ENCODE assay signal across 8 cellular contexts in the genomic region with DNA sequence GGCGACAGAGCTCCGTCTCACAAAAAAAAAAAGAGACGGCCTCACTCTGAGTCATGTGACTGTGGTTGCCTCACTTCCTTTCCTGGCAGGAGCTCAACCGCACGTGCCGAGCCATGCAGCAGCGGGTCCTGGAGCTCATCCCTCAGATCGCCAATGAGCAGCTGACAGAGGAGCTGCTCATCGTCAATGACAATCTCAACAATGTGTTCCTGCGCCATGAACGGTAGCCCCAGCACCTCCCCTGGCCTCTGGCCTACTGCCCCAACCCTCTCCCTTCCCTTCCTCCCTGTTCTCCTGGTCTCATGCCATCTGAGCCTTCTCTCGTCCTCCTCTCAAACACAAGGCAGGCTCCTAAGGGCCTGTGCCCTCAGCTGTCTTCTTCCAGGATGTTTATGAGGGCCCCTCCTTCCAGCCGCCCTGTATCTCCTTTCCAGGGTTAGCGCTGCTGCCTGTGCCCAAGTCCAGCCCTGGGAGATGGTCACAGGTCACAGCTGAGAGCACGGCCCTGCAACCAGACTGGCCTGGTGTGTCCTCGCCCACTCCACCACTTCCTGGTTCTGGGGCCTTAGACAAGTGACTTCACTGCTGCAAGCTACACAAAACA. TPM values are rescaled to one million over a fixed set of nuclear protein-coding genes. Genes with fewer than 3 reads are reported as not detected.
DNase-seq lines count a peak whose midpoint lies in the region; ATAC-seq and TF ChIP-seq lines count a peak whose summit lies in the region.

No MANE protein-coding gene starts in this region.

- H3K9me3 Mint-ChIP-seq in CD14-positive monocyte: no peaks in the 10 kb centered on the region

- TF ChIP-seq POLR2A in Peyer's patch (IDR thresholded peaks at IDR 0.05): no peak

- no peak for ATAC-seq in HG02852 (IDR thresholded peaks at IDR 0.05; ENCODE audit: unreplicated experiment)

- H3K4me1 ChIP-seq in Peyer's patch (peaks cover 0 to 11% (median 2%) of the 10 kb centered on the region in 4 donors), left ventricle myocardium inferior (peaks cover 77% of the 10 kb centered on the region)

- peaks cover 91 to 99% of the 10 kb centered on the region in 2 donors for H3K36me3 Mint-ChIP-seq in CD14-positive monocyte

- H3K27ac ChIP-seq in Peyer's patch: peak overlapping the region; percentile 38 to 77 (median 66)
- H3K27ac ChIP-seq in left ventricle myocardium inferior (replicated peaks): peak overlapping the region; percentile 75

- TF ChIP-seq CTCF in CD14-positive monocyte (IDR thresholded peaks at IDR 0.05): no peak
- TF ChIP-seq CTCF in Peyer's patch (IDR thresholded peaks at IDR 0.05): no peak
- TF ChIP-seq CTCF in left ventricle myocardium inferior (IDR thresholded peaks at IDR 0.05; ENCODE audit: borderline replicate concordance): no peak

- H3K27me3 ChIP-seq in Peyer's patch (no peaks in the 10 kb centered on the region), left ventricle myocardium inferior (ENCODE audit: low read depth) (no peaks in the 10 kb centered on the region)

- intact Hi-C loops in CD14-positive monocyte (cut with micrococcal nuclease): loop anchor here (1.0 to 5.0 kb wide), 3 partner anchors 29 to 47 kb away; partner anchors contain the start of gene TOM1 (in 1 of the 2)
- intact Hi-C loops in left ventricle myocardium inferior (cut with micrococcal nuclease): no loop called here

- H3K4me3 ChIP-seq in Peyer's patch (no peak overlapping the region), left ventricle myocardium inferior (no peak overlapping the region)

- peak overlapping the region; percentile 56 to 71 for H3K4me3 Mint-ChIP-seq in CD14-positive monocyte

- H3K9me3 ChIP-seq in Peyer's patch: no peaks in the 10 kb centered on the region
- no peaks in the 10 kb centered on the region for H3K9me3 ChIP-seq in left ventricle myocardium inferior (replicated peaks)

- H3K4me1 Mint-ChIP-seq in CD14-positive monocyte: peaks cover 62% of the 10 kb centered on the region

- H3K36me3 ChIP-seq in Peyer's patch: peaks cover 0 to 94% (median 0%) of the 10 kb centered on the region in 3 donors
- H3K36me3 ChIP-seq in left ventricle myocardium inferior: peaks cover 84% of the 10 kb centered on the region

- H3K27me3 Mint-ChIP-seq in CD14-positive monocyte (ENCODE audit: low read depth in 3 of 3): peaks cover 0 to 2% (median 1%) of the 10 kb centered on the region in 3 donors

- peak overlapping the region; percentile 98 to 100 (median 99) for H3K27ac Mint-ChIP-seq in CD14-positive monocyte

- DNase-seq in CD14-positive monocyte (ENCODE audit: low spot score) (peak; percentile 97), Peyer's patch (peak in 2 of 3 donors; percentile 79 to 89), left ventricle myocardium inferior (peak; percentile 90), NCI-H187 (lab: John Stamatoyannopoulos, UW) (no peak), NCI-H1436 (lab: John Stamatoyannopoulos, UW) (no peak)
- peak; percentile 36 for DNase-seq in activated T-helper 9 cell treated with anti-CD3 and anti-CD28 coated beads, Interleukin-2, amount 50 U/mL, for 16 hours (ENCODE audit: low read depth)
- peak in 2 of 3 donors; percentile 57 to 58 for DNase-seq in stimulated activated CD4-positive, alpha-beta T cell treated with anti-CD3 and anti-CD28 coated beads, Interleukin-12 subunit alpha, Interleukin-12 subunit beta, amount 100 ng/mL, for 48 hours (ENCODE audit: low read depth in 2 of 3, low spot score in 1 of 3)

RNA-seq across cellular contexts. Expression of gene TOM1, which starts 30.7 kb away (rescaled TPM):
- 100 to 1,000 TPM in 1 of 2 donors, 10 to 100 TPM in 1; 80.5 to 120 TPM for polyA plus RNA-seq in CD14-positive monocyte
- total RNA-seq in Peyer's patch (100 to 1,000 TPM in 3 of 4 donors, 10 to 100 TPM in 1; 96.6 to 175 (median 129) TPM), left ventricle myocardium inferior (68.0 TPM)

RNA-seq across cellular contexts. Expression of gene HMOX1, which starts 50.5 kb away (rescaled TPM):
- polyA plus RNA-seq in CD14-positive monocyte: 100 to 1,000 TPM; 180 to 233 TPM
- total RNA-seq in Peyer's patch: 10 to 100 TPM; 27.2 to 64.5 (median 46.7) TPM
- total RNA-seq in left ventricle myocardium inferior: 4.8 TPM

Comparison
In these comparisons a context has a peak if more than half of its experiments do, and no peak if none do; other contexts are left out.
1. DNase-seq: peak in CD14-positive monocyte (single experiment), Peyer's patch (2 of 3), activated T-helper 9 cell treated with anti-CD3 and anti-CD28 coated beads, Interleukin-2, amount 50 U/mL, for 16 hours (single experiment), left ventricle myocardium inferior (single experiment) and stimulated activated CD4-positive, alpha-beta T cell treated with anti-CD3 and anti-CD28 coated beads, Interleukin-12 subunit alpha, Interleukin-12 subunit beta, amount 100 ng/mL, for 48 hours (2 of 3); none in NCI-H187 (0 of 2) and NCI-H1436 (single experiment).